ENCODE assay signal across 16 cellular contexts in the genomic region with DNA sequence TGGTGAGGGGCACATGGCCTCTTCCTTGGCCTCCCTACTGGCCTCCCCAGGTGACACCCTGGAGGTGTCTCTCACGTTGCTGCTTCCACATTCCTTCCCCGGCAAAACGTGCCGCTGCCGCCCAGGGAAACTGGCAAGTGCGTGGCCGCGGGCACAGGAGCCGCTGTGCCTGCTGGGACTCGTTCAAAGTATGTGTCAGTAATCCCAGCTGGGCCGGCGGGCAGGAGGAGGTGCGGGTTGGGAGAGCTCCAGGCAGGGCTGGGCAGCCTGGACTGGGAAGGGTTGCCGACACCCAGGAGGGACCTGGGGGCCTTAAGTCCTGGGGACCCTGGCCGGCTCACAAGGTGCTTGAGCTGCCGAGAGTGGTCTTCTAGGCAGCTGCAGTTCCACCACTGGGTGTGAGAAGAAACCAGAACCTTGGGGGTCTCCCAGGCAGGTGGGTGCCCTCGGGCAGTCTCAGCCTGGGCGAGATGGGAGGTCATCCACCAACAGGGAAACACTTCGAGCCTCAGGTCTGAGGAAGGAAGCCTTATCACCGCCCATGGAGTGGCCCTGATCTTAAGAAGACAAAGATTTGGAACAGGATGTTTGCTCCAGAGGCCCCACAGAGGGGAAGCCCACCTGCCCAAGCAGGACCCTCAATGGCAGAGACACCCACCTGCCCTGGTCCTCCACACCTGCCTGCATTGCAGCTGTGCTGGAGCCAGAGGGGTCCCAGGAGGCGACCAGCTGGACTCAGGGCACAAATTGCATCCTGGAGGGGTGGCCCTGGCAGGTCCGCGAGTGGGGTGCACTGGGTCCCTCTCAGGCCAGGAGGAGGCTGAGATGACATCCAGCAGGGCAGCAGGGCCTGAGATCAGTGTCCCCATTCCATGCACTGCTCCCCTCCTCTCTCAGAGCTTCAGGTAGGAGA. TPM values are rescaled to one million over a fixed set of nuclear protein-coding genes. Genes with fewer than 3 reads are reported as not detected.
DNase-seq lines count a peak whose midpoint lies in the region; ATAC-seq, FAIRE-seq and TF ChIP-seq lines count a peak whose summit lies in the region.
"Had no signal": no experiment of that assay in that cellular context is flagged by ENCODE, and none has a peak within 500 bp of the region (broad histone marks: within the 10 kb centered on the region; RNA-seq: fewer than 3 reads in every experiment).

No MANE protein-coding gene starts in this region.

- peak; percentile 75 for ATAC-seq in PC-3
- ATAC-seq in foreskin keratinocyte = peak; percentile 91
- no peak for ATAC-seq in sciatic nerve
- ATAC-seq in GM18511 (IDR thresholded peaks at IDR 0.05; ENCODE audit: unreplicated experiment) = no peak
- ATAC-seq in GM18519 (IDR thresholded peaks at IDR 0.05; ENCODE audit: low FRiP score, unreplicated experiment) = no peak

- CTCF ChIA-PET in PC-3 (lab: Charles Lee) = no interaction called here

- BruUV-seq in PC-3 (replicated peaks; lab: Mats Ljungman, UMichigan) = no TSS peak

- H3K9me2 ChIP-seq in PC-3 (replicated peaks; ENCODE audit: low read length) = no peaks in the 10 kb centered on the region

- FAIRE-seq in H54 (lab: Jason Lieb, UNC) = no peak
- FAIRE-seq: astrocyte, urothelium cell line had no signal

- H3K27me3 ChIP-seq in H7 (ENCODE audit: control insufficient read depth, insufficient read depth, low read length) (peaks cover 41% of the 10 kb centered on the region), PC-3 (ENCODE audit: low read length) (0 out of 2 replicates have a peak, but pooled peaks cover 2% of the 10 kb centered on the region), foreskin keratinocyte (peaks cover 18% of the 10 kb centered on the region)

- intact Hi-C loops in PC-3 (cut with micrococcal nuclease) (no loop called here), sciatic nerve (cut with DNase I) (no loop called here)

- TF ChIP-seq POLR2A in H54 (IDR thresholded peaks at IDR 0.05; ENCODE audit: low read depth, low read length) = no peak

- DNase-seq in H7 (peak; percentile 52), PC-3 (peak; percentile 77), foreskin keratinocyte (peak; percentile 79 to 88), sciatic nerve (ENCODE audit: low spot score) (peak; percentile 38), H54 (ENCODE audit: insufficient read length, low spot score) (no peak)
- DNase-seq: activated B cell treated with CpG ODN at 0.5 μM for 24 hours; CD4-positive, alpha-beta memory T cell; GDM1; NCI-H1105; NCI-H226 had no signal

- no peaks in the 10 kb centered on the region for H3K9me3 ChIP-seq in PC-3 (ENCODE audit: low read length)

- H3K4me2 ChIP-seq in PC-3 (ENCODE audit: low read length) = peak overlapping the region; percentile 54

- H3K4me1 ChIP-seq in PC-3 (ENCODE audit: insufficient read depth, low read length) = peaks cover 16% of the 10 kb centered on the region
- H3K4me1 ChIP-seq in foreskin keratinocyte = peaks cover 18% of the 10 kb centered on the region

- H3K4me3 ChIP-seq in H7 (ENCODE audit: insufficient read depth, low read depth, low read length) = no peak overlapping the region
- no peak overlapping the region for H3K4me3 ChIP-seq in PC-3 (ENCODE audit: low read length)

- H3K36me3 ChIP-seq in H7 (replicated peaks; ENCODE audit: control insufficient read depth, insufficient read depth, low read length) = no peaks in the 10 kb centered on the region
- no peaks in the 10 kb centered on the region for H3K36me3 ChIP-seq in PC-3 (ENCODE audit: low read depth, low read length)

- H2AFZ ChIP-seq in PC-3 (ENCODE audit: low read length) = peak overlapping the region; percentile 59

- POLR2A ChIA-PET in PC-3 (lab: Charles Lee; ENCODE audit: unreplicated experiment) = interaction anchor here (0.6 kb wide), 1 partner anchor 14 kb away, joined by 9 read pairs; no protein-coding TSS in a partner anchor

- H4K20me1 ChIP-seq in PC-3 (ENCODE audit: low read length) = no peaks in the 10 kb centered on the region

- H3K9ac ChIP-seq in PC-3 (ENCODE audit: low read length) = no peak overlapping the region

- no peak overlapping the region for H3K27ac ChIP-seq in PC-3 (ENCODE audit: low read length)
- H3K27ac ChIP-seq in foreskin keratinocyte = no peak overlapping the region

- TF ChIP-seq CTCF in PC-3 (conservative IDR thresholded peaks at IDR 0.05; ENCODE audit: low read depth, low read length) (no peak), foreskin keratinocyte (conservative IDR thresholded peaks at IDR 0.05) (peak; percentile 9)

- H3F3A ChIP-seq in PC-3 (ENCODE audit: low read length, unreplicated experiment) = no peaks in the 10 kb centered on the region

- H3K79me2 ChIP-seq in PC-3 (ENCODE audit: low read length) = no peaks in the 10 kb centered on the region

RNA-seq across cellular contexts. Expression of gene WNT3A, which starts 6.8 kb away (rescaled TPM):
- 0.31 and 0.33 TPM in 2 replicates for total RNA-seq in H7 (2014; rRNA removed; shearing (Covaris generic))
- total RNA-seq in PC-3 (2014; rRNA removed) = 1.0 and 1.5 TPM in 2 replicates
- 0.04 TPM in 1 of 2 replicates, not detected in the other for total RNA-seq in foreskin keratinocyte
- 0.02 and 0.07 TPM in 2 replicates for polyA plus RNA-seq in foreskin keratinocyte
- total RNA-seq in sciatic nerve = not detected
- total RNA-seq: activated B cell treated with CpG ODN at 0.5 μM for 24 hours; astrocyte; CD4-positive, alpha-beta memory T cell; fibroblast of villous mesenchyme; IMR-90 had no signal
- polyA plus RNA-seq: CD4-positive, alpha-beta memory T cell; IMR-90 had no signal

Comparison
In these comparisons a context has a peak if more than half of its experiments do, and no peak if none do; other contexts are left out.
1. ATAC-seq: peak in PC-3 (single experiment) and foreskin keratinocyte (single experiment); none in sciatic nerve (single experiment), GM18511 (single experiment) and GM18519 (single experiment).